Comparison of ENCODE assay signal across 2 cellular contexts in the genomic region with DNA sequence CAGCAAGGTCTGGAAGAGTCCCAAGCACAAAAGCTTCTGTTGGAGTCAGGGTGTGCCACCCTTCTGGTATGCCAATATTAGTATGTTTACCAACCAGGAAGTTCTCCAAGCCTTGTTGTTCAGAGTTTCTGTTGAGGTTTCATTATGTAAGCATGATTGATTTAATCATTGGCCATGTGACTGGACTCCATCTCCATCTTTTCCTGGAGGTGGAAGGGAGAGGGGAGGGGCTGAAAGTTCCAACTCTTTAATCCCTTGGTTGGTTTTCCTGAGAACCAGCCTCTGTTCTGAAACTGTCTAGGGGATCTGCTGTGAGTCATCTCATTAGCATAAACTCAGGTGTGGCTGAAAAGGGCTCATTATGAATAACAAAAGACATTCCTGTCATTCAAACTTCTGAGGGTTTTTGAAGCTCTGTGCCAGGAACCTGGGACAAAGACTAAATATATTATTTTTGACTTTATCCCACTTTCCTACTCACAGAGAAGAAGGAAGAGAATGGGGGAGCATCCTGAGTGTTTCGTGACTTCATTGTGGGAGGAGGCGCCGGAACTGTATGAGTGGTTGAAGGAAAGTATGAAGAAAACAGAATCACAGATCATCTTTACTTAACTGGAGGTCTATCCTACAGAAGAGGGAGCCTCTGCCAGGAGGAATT.
TF ChIP-seq lines count a peak whose summit lies in the region.

No MANE protein-coding gene starts in this region.

TF ChIP-seq in GM23338, 12 proteins besides CTCF, POLR2A, EP300 and RAD21 (continued from another document):
- TF ChIP-seq, protein P1, sequence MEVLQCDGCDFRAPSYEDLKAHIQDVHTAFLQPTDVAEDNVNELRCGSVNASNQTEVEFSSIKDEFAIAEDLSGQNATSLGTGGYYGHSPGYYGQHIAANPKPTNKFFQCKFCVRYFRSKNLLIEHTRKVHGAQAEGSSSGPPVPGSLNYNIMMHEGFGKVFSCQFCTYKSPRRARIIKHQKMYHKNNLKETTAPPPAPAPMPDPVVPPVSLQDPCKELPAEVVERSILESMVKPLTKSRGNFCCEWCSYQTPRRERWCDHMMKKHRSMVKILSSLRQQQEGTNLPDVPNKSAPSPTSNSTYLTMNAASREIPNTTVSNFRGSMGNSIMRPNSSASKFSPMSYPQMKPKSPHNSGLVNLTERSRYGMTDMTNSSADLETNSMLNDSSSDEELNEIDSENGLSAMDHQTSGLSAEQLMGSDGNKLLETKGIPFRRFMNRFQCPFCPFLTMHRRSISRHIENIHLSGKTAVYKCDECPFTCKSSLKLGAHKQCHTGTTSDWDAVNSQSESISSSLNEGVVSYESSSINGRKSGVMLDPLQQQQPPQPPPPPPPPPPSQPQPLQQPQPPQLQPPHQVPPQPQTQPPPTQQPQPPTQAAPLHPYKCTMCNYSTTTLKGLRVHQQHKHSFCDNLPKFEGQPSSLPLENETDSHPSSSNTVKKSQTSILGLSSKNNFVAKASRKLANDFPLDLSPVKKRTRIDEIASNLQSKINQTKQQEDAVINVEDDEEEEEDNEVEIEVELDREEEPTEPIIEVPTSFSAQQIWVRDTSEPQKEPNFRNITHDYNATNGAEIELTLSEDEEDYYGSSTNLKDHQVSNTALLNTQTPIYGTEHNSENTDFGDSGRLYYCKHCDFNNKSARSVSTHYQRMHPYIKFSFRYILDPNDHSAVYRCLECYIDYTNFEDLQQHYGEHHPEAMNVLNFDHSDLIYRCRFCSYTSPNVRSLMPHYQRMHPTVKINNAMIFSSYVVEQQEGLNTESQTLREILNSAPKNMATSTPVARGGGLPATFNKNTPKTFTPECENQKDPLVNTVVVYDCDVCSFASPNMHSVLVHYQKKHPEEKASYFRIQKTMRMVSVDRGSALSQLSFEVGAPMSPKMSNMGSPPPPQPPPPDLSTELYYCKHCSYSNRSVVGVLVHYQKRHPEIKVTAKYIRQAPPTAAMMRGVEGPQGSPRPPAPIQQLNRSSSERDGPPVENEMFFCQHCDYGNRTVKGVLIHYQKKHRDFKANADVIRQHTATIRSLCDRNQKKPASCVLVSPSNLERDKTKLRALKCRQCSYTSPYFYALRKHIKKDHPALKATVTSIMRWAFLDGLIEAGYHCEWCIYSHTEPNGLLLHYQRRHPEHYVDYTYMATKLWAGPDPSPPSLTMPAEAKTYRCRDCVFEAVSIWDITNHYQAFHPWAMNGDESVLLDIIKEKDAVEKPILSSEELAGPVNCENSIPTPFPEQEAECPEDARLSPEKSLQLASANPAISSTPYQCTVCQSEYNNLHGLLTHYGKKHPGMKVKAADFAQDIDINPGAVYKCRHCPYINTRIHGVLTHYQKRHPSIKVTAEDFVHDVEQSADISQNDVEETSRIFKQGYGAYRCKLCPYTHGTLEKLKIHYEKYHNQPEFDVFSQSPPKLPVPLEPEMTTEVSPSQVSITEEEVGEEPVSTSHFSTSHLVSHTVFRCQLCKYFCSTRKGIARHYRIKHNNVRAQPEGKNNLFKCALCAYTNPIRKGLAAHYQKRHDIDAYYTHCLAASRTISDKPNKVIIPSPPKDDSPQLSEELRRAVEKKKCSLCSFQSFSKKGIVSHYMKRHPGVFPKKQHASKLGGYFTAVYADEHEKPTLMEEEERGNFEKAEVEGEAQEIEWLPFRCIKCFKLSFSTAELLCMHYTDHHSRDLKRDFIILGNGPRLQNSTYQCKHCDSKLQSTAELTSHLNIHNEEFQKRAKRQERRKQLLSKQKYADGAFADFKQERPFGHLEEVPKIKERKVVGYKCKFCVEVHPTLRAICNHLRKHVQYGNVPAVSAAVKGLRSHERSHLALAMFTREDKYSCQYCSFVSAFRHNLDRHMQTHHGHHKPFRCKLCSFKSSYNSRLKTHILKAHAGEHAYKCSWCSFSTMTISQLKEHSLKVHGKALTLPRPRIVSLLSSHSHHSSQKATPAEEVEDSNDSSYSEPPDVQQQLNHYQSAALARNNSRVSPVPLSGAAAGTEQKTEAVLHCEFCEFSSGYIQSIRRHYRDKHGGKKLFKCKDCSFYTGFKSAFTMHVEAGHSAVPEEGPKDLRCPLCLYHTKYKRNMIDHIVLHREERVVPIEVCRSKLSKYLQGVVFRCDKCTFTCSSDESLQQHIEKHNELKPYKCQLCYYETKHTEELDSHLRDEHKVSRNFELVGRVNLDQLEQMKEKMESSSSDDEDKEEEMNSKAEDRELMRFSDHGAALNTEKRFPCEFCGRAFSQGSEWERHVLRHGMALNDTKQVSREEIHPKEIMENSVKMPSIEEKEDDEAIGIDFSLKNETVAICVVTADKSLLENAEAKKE (CRISPR knock-in tag; IDR thresholded peaks at IDR 0.05) = peak; percentile 46; the same call in 1 of the 2 replicates
- TF ChIP-seq STAT1 (IDR thresholded peaks at IDR 0.05; ENCODE audit: unreplicated experiment) = no peak

TF ChIP-seq in H1, 55 proteins besides CTCF, POLR2A, EP300 and RAD21 (continued from another document):
- TF ChIP-seq, protein P2, sequence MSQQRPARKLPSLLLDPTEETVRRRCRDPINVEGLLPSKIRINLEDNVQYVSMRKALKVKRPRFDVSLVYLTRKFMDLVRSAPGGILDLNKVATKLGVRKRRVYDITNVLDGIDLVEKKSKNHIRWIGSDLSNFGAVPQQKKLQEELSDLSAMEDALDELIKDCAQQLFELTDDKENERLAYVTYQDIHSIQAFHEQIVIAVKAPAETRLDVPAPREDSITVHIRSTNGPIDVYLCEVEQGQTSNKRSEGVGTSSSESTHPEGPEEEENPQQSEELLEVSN (IDR thresholded peaks at IDR 0.05) = no peak
- peak; percentile 63; the same call in 1 of the 2 replicates for TF ChIP-seq POU5F1 (IDR thresholded peaks at IDR 0.05; ENCODE audit: low read depth, low read length)
- no peak for TF ChIP-seq RNF2 (IDR thresholded peaks at IDR 0.05; ENCODE audit: borderline replicate concordance, low read depth, low read length, missing control alignments, poor library complexity, severe bottlenecking)
- no peak for TF ChIP-seq BCL11A (IDR thresholded peaks at IDR 0.05; ENCODE audit: low read depth in 2 of 2, low read length in 2 of 2)
- no peak for TF ChIP-seq MAFK (IDR thresholded peaks at IDR 0.05; ENCODE audit: low read depth, low read length)
- TF ChIP-seq, protein P3, sequence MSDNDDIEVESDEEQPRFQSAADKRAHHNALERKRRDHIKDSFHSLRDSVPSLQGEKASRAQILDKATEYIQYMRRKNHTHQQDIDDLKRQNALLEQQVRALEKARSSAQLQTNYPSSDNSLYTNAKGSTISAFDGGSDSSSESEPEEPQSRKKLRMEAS (IDR thresholded peaks at IDR 0.05) = no peak
- TF ChIP-seq KDM4A (IDR thresholded peaks at IDR 0.05; ENCODE audit: low read depth, low read length, severe bottlenecking) = no peak
- TF ChIP-seq JUND (IDR thresholded peaks at IDR 0.05; ENCODE audit: low read length) = peak; percentile 91
- no peak for TF ChIP-seq BACH1 (IDR thresholded peaks at IDR 0.05; ENCODE audit: low read length)
